In genomic region chr2:94958245-94958644, GRCh38 we compare ENCODE assay signal across 32 cellular contexts.
"Had no signal": no experiment of that assay in that cellular context is flagged by ENCODE, and none has a peak within 500 bp of the region (broad histone marks: within the 10 kb centered on the region; RNA-seq: fewer than 3 reads in every experiment).

No MANE protein-coding gene starts in this region.

- H3K36me3 ChIP-seq: MG63 had no signal

- H3K9me3 ChIP-seq: MG63 had no signal

- H3K4me3 ChIP-seq: MG63 had no signal

- DNase-seq: Karpas-422, Kasumi-1, MG63, MM.1S, MV-4-11, NCI-H1048, NCI-H1092, NCI-H1092 treated with DMSO at 0.1 percent for 48 hours, NCI-H1105, NCI-H1105 treated with DMSO at 0.1 percent for 48 hours, NCI-H1417 treated with DMSO at 0.1 percent for 48 hours, NCI-H1436, NCI-H1436 treated with DMSO at 0.1 percent for 48 hours, NCI-H146, NCI-H1694, NCI-H1694 treated with DMSO at 0.1 percent for 48 hours, NCI-H187, NCI-H1930, NCI-H2029, NCI-H2029 treated with DMSO at 0.1 percent for 48 hours, NCI-H2081, NCI-H2081 treated with DMSO at 0.1 percent for 48 hours, NCI-H2107, NCI-H2171, NCI-H2171 treated with DMSO at 0.1 percent for 48 hours, NCI-H2227 treated with DMSO at 0.1 percent for 48 hours, NCI-H226, NCI-H345, NCI-H446, NCI-H446 treated with DMSO at 0.1 percent for 48 hours, NCI-H510A, NCI-H510A treated with DMSO at 0.1 percent for 48 hours had no signal
